Comparison of ENCODE assay signal across 18 cellular contexts in genomic region chrX:133913658-133914388, GRCh38.
"Had no signal": no experiment of that assay in that cellular context is flagged by ENCODE, and none has a peak within 500 bp of the region (broad histone marks: within the 10 kb centered on the region; RNA-seq: fewer than 3 reads in every experiment).

No MANE protein-coding gene starts in this region.

- H3K9me3 ChIP-seq: gastroesophageal sphincter, suprapubic skin, upper lobe of left lung had no signal

- DNase-seq: activated CD4-positive, alpha-beta T cell treated with anti-CD3 and anti-CD28 coated beads, Interleukin-2, amount 50 U/mL, for 4 hours; activated CD8-positive, alpha-beta memory T cell treated with anti-CD3 and anti-CD28 coated beads, Interleukin-2, amount 10 ng/mL, durations not matched to agents 7 days and 5 days; activated effector memory CD4-positive, alpha-beta T cell treated with Interleukin-2 at 50 U/mL for 16 hours; activated T-cell treated with anti-CD3 and anti-CD28 coated beads, Interleukin-2, amount 50 U/mL, for 24 hours; effector memory CD8-positive, alpha-beta T cell; natural killer cell; spleen; stimulated activated CD4-positive, alpha-beta T cell treated with anti-CD3 and anti-CD28 coated beads, Interleukin-1b, Interleukin-23, amount 100 ng/mL, for 48 hours; stimulated activated naive CD8-positive, alpha-beta T cell treated with anti-CD3 and anti-CD28 coated beads, Interleukin-15, Interleukin-2, amounts not matched to agents 100 U/mL and 50 U/mL, for 24 hours; T-helper 17 cell; upper lobe of left lung had no signal

- H3K36me3 Mint-ChIP-seq: activated CD8-positive, alpha-beta memory T cell treated with anti-CD3 and anti-CD28 coated beads, Interleukin-2, amount 10 ng/mL, durations not matched to agents 7 days and 5 days; activated naive CD4-positive, alpha-beta T cell treated with anti-CD3 and anti-CD28 coated beads, Interleukin-2, amount 50 U/mL, for 24 hours; natural killer cell had no signal

- H3K4me1 Mint-ChIP-seq: activated CD8-positive, alpha-beta memory T cell treated with anti-CD3 and anti-CD28 coated beads, Interleukin-2, amount 10 ng/mL, durations not matched to agents 7 days and 5 days; activated naive CD4-positive, alpha-beta T cell treated with anti-CD3 and anti-CD28 coated beads, Interleukin-2, amount 50 U/mL, for 24 hours; central memory CD8-positive, alpha-beta T cell; natural killer cell; T-helper 17 cell had no signal

- H3K36me3 ChIP-seq: gastroesophageal sphincter, spleen, suprapubic skin, upper lobe of left lung had no signal

- H3K27me3 ChIP-seq: gastroesophageal sphincter, suprapubic skin, upper lobe of left lung had no signal

- ATAC-seq: activated CD4-positive, CD25-positive, alpha-beta regulatory T cell treated with anti-CD3 and anti-CD28 coated beads, Interleukin-2, amount 50 U/mL, for 24 hours; activated CD8-positive, alpha-beta memory T cell treated with anti-CD3 and anti-CD28 coated beads, Interleukin-2, amount 10 ng/mL, durations not matched to agents 7 days and 5 days; effector memory CD8-positive, alpha-beta T cell; gastroesophageal sphincter; natural killer cell; sciatic nerve; stimulated activated naive CD8-positive, alpha-beta T cell treated with anti-CD3 and anti-CD28 coated beads, Interleukin-15, Interleukin-2, amounts not matched to agents 100 U/mL and 50 U/mL, for 24 hours; T-helper 17 cell had no signal

- H3K4me3 Mint-ChIP-seq: activated CD8-positive, alpha-beta memory T cell treated with anti-CD3 and anti-CD28 coated beads, Interleukin-2, amount 10 ng/mL, durations not matched to agents 7 days and 5 days; activated naive CD4-positive, alpha-beta T cell treated with anti-CD3 and anti-CD28 coated beads, Interleukin-2, amount 50 U/mL, for 24 hours; activated T-cell treated with anti-CD3 and anti-CD28 coated beads, Interleukin-2, amount 50 U/mL, for 24 hours; central memory CD8-positive, alpha-beta T cell; effector memory CD8-positive, alpha-beta T cell; natural killer cell; T-helper 17 cell had no signal

- H3K27ac Mint-ChIP-seq: activated CD8-positive, alpha-beta memory T cell treated with anti-CD3 and anti-CD28 coated beads, Interleukin-2, amount 10 ng/mL, durations not matched to agents 7 days and 5 days; activated naive CD4-positive, alpha-beta T cell treated with anti-CD3 and anti-CD28 coated beads, Interleukin-2, amount 50 U/mL, for 24 hours; activated T-cell treated with anti-CD3 and anti-CD28 coated beads, Interleukin-2, amount 50 U/mL, for 24 hours; effector memory CD8-positive, alpha-beta T cell; natural killer cell; T-helper 17 cell had no signal

- H3K27ac ChIP-seq: gastroesophageal sphincter, spleen, suprapubic skin, upper lobe of left lung had no signal

- H3K4me1 ChIP-seq: gastroesophageal sphincter, spleen, suprapubic skin, upper lobe of left lung had no signal

- H3K27me3 Mint-ChIP-seq: activated CD8-positive, alpha-beta memory T cell treated with anti-CD3 and anti-CD28 coated beads, Interleukin-2, amount 10 ng/mL, durations not matched to agents 7 days and 5 days; activated naive CD4-positive, alpha-beta T cell treated with anti-CD3 and anti-CD28 coated beads, Interleukin-2, amount 50 U/mL, for 24 hours; central memory CD8-positive, alpha-beta T cell; T-helper 17 cell had no signal

- H3K9me3 Mint-ChIP-seq: activated naive CD4-positive, alpha-beta T cell treated with anti-CD3 and anti-CD28 coated beads, Interleukin-2, amount 50 U/mL, for 24 hours; central memory CD8-positive, alpha-beta T cell; effector memory CD8-positive, alpha-beta T cell; natural killer cell had no signal

- H3K4me3 ChIP-seq: gastroesophageal sphincter, lung, spleen, suprapubic skin, upper lobe of left lung had no signal
